Comparison of ENCODE assay signal across 1 cellular context in genomic region chr13:75963318-75963717, GRCh38.
TF ChIP-seq lines count a peak whose summit lies in the region.

No MANE protein-coding gene starts in this region.

TF ChIP-seq in K562, 482 proteins besides CTCF, POLR2A, EP300 and RAD21 (continued from another document and continues in another):
- TF ChIP-seq, protein P1, sequence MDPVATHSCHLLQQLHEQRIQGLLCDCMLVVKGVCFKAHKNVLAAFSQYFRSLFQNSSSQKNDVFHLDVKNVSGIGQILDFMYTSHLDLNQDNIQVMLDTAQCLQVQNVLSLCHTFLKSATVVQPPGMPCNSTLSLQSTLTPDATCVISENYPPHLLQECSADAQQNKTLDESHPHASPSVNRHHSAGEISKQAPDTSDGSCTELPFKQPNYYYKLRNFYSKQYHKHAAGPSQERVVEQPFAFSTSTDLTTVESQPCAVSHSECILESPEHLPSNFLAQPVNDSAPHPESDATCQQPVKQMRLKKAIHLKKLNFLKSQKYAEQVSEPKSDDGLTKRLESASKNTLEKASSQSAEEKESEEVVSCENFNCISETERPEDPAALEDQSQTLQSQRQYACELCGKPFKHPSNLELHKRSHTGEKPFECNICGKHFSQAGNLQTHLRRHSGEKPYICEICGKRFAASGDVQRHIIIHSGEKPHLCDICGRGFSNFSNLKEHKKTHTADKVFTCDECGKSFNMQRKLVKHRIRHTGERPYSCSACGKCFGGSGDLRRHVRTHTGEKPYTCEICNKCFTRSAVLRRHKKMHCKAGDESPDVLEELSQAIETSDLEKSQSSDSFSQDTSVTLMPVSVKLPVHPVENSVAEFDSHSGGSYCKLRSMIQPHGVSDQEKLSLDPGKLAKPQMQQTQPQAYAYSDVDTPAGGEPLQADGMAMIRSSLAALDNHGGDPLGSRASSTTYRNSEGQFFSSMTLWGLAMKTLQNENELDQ (CRISPR knock-in tag; IDR thresholded peaks at IDR 0.05; ENCODE audit: borderline replicate concordance) = no peak
- TF ChIP-seq, protein P2, sequence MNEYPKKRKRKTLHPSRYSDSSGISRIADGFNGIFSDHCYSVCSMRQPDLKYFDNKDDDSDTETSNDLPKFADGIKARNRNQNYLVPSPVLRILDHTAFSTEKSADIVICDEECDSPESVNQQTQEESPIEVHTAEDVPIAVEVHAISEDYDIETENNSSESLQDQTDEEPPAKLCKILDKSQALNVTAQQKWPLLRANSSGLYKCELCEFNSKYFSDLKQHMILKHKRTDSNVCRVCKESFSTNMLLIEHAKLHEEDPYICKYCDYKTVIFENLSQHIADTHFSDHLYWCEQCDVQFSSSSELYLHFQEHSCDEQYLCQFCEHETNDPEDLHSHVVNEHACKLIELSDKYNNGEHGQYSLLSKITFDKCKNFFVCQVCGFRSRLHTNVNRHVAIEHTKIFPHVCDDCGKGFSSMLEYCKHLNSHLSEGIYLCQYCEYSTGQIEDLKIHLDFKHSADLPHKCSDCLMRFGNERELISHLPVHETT (CRISPR knock-in tag; conservative IDR thresholded peaks at IDR 0.05 in 1 of 2, IDR thresholded peaks at IDR 0.05 in 1 of 2) = no peak
- TF ChIP-seq ZNF282 (CRISPR knock-in tag; IDR thresholded peaks at IDR 0.05) = no peak
- TF ChIP-seq PURB (CRISPR knock-in tag; IDR thresholded peaks at IDR 0.05; ENCODE audit: low read depth) = no peak
- no peak for TF ChIP-seq HLTF (IDR thresholded peaks at IDR 0.05)
- peak; percentile 79 for TF ChIP-seq CEBPB (tag; IDR thresholded peaks at IDR 0.05)
- TF ChIP-seq, protein P3, sequence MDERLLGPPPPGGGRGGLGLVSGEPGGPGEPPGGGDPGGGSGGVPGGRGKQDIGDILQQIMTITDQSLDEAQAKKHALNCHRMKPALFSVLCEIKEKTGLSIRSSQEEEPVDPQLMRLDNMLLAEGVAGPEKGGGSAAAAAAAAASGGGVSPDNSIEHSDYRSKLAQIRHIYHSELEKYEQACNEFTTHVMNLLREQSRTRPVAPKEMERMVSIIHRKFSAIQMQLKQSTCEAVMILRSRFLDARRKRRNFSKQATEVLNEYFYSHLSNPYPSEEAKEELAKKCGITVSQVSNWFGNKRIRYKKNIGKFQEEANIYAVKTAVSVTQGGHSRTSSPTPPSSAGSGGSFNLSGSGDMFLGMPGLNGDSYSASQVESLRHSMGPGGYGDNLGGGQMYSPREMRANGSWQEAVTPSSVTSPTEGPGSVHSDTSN (CRISPR knock-in tag; IDR thresholded peaks at IDR 0.05; ENCODE audit: low read depth) = no peak
- TF ChIP-seq, protein P3 (tag; conservative IDR thresholded peaks at IDR 0.05; ENCODE audit: low read depth) = peak; percentile 83
- TF ChIP-seq, protein P4, sequence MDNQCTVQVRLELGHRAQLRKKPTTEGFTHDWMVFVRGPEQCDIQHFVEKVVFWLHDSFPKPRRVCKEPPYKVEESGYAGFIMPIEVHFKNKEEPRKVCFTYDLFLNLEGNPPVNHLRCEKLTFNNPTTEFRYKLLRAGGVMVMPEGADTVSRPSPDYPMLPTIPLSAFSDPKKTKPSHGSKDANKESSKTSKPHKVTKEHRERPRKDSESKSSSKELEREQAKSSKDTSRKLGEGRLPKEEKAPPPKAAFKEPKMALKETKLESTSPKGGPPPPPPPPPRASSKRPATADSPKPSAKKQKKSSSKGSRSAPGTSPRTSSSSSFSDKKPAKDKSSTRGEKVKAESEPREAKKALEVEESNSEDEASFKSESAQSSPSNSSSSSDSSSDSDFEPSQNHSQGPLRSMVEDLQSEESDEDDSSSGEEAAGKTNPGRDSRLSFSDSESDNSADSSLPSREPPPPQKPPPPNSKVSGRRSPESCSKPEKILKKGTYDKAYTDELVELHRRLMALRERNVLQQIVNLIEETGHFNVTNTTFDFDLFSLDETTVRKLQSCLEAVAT (IDR thresholded peaks at IDR 0.05) = no peak
- TF ChIP-seq SMAD3 (CRISPR knock-in tag; conservative IDR thresholded peaks at IDR 0.05) = no peak
- no peak for TF ChIP-seq SNRNP70 (optimal IDR thresholded peaks at IDR 0.05; ENCODE audit: low read depth, low read length)
- no peak for TF ChIP-seq ZNF79 (CRISPR knock-in tag; IDR thresholded peaks at IDR 0.05; ENCODE audit: low read depth)
- no peak for TF ChIP-seq BDP1 (IDR thresholded peaks at IDR 0.05; ENCODE audit: insufficient read depth, insufficient read length)
- TF ChIP-seq, protein P5, sequence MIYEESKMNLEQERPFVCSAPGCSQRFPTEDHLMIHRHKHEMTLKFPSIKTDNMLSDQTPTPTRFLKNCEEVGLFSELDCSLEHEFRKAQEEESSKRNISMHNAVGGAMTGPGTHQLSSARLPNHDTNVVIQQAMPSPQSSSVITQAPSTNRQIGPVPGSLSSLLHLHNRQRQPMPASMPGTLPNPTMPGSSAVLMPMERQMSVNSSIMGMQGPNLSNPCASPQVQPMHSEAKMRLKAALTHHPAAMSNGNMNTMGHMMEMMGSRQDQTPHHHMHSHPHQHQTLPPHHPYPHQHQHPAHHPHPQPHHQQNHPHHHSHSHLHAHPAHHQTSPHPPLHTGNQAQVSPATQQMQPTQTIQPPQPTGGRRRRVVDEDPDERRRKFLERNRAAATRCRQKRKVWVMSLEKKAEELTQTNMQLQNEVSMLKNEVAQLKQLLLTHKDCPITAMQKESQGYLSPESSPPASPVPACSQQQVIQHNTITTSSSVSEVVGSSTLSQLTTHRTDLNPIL (CRISPR knock-in tag; IDR thresholded peaks at IDR 0.05) = no peak
- TF ChIP-seq TCF7L2 (IDR thresholded peaks at IDR 0.05; ENCODE audit: low read depth, low read length) = peak; percentile 66; the same call in 1 of the 2 replicates
- TF ChIP-seq GTF2A2 (tag; IDR thresholded peaks at IDR 0.05) = no peak
- TF ChIP-seq BRF1 (IDR thresholded peaks at IDR 0.05; ENCODE audit: borderline replicate concordance, extremely low read depth, insufficient read length) = no peak
- TF ChIP-seq, protein P6, sequence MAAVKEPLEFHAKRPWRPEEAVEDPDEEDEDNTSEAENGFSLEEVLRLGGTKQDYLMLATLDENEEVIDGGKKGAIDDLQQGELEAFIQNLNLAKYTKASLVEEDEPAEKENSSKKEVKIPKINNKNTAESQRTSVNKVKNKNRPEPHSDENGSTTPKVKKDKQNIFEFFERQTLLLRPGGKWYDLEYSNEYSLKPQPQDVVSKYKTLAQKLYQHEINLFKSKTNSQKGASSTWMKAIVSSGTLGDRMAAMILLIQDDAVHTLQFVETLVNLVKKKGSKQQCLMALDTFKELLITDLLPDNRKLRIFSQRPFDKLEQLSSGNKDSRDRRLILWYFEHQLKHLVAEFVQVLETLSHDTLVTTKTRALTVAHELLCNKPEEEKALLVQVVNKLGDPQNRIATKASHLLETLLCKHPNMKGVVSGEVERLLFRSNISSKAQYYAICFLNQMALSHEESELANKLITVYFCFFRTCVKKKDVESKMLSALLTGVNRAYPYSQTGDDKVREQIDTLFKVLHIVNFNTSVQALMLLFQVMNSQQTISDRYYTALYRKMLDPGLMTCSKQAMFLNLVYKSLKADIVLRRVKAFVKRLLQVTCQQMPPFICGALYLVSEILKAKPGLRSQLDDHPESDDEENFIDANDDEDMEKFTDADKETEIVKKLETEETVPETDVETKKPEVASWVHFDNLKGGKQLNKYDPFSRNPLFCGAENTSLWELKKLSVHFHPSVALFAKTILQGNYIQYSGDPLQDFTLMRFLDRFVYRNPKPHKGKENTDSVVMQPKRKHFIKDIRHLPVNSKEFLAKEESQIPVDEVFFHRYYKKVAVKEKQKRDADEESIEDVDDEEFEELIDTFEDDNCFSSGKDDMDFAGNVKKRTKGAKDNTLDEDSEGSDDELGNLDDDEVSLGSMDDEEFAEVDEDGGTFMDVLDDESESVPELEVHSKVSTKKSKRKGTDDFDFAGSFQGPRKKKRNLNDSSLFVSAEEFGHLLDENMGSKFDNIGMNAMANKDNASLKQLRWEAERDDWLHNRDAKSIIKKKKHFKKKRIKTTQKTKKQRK (IDR thresholded peaks at IDR 0.05; ENCODE audit: borderline replicate concordance, low read depth, low read length) = no peak
- no peak for TF ChIP-seq SRSF7 (optimal IDR thresholded peaks at IDR 0.05; ENCODE audit: low read depth, low read length)
- no peak for TF ChIP-seq ZNF717 (CRISPR knock-in tag; IDR thresholded peaks at IDR 0.05)
- TF ChIP-seq, protein P7, sequence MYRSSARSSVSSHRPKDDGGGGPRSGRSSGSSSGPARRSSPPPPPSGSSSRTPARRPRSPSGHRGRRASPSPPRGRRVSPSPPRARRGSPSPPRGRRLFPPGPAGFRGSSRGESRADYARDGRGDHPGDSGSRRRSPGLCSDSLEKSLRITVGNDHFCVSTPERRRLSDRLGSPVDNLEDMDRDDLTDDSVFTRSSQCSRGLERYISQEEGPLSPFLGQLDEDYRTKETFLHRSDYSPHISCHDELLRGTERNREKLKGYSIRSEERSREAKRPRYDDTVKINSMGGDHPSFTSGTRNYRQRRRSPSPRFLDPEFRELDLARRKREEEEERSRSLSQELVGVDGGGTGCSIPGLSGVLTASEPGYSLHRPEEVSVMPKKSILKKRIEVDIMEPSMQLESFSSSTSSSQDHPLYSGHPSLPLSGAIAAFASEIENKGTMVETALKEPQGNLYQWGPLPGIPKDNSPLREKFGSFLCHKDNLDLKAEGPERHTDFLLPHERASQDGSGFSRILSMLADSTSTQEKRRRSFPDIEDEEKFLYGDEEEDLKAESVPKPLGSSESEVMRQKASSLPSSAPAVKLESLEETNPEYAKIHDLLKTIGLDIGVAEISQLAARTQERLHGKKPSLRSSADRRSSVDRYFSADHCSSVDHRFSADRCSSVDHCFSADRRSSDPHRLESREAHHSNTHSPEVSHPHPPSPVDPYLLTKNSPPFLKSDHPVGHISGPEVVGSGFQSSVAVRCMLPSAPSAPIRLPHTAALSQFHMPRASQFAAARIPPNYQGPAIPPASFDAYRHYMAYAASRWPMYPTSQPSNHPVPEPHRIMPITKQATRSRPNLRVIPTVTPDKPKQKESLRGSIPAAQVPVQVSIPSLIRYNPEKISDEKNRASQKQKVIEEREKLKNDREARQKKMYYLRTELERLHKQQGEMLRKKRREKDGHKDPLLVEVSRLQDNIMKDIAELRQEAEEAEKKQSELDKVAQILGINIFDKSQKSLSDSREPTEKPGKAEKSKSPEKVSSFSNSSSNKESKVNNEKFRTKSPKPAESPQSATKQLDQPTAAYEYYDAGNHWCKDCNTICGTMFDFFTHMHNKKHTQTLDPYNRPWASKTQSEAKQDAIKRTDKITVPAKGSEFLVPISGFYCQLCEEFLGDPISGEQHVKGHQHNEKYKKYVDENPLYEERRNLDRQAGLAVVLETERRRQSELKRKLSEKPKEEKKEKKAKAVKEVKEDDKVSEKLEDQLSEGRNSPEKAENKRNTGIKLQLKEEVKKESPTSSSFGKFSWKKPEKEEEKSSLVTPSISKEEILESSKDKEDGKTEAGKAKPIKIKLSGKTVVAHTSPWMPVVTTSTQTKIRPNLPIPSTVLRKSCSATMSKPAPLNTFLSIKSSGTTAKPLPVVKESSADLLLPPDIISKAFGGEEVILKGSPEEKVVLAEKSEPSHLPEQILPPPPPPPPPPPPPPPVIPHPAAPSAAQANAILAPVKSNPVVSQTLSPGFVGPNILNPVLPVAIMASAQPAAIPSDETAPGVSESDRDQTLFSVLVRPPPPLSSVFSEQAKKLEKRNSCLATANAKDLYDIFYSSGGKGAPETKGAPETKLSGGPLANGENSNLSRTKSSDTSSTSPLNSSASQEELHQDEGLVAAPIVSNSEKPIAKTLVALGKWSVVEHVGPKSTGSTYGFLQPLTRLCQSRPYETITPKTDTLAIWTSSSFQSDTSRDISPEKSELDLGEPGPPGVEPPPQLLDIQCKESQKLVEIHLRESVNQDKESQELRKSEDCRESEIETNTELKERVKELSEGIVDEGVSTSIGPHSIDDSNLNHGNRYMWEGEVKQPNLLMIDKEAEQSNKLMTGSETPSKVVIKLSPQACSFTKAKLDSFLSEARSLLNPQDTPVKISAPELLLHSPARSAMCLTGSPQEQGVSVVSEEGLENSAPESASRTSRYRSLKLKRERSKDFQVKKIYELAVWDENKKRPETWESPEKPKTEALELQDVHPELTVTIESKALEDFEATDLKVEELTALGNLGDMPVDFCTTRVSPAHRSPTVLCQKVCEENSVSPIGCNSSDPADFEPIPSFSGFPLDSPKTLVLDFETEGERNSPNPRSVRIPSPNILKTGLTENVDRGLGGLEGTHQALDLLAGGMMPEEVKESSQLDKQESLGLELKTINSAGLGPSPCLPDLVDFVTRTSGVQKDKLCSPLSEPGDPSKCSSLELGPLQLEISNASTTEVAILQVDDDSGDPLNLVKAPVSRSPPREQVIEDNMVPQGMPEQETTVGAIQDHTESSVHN (IDR thresholded peaks at IDR 0.05; ENCODE audit: borderline replicate concordance in 1 of 2, low read depth in 1 of 2) = no peak
- TF ChIP-seq ETS2 (tag; IDR thresholded peaks at IDR 0.05; ENCODE audit: borderline replicate concordance, poor library complexity, severe bottlenecking) = no peak
- TF ChIP-seq HDAC2 (IDR thresholded peaks at IDR 0.05) = no peak
- no peak for TF ChIP-seq SREBF1 (IDR thresholded peaks at IDR 0.05; ENCODE audit: borderline replicate concordance, low read depth, low read length)
- peak in 1 of 2 experiments; percentile 39; a peak in 1 of 4 replicates for TF ChIP-seq KDM1A (IDR thresholded peaks at IDR 0.05)
- no peak for TF ChIP-seq RFX1 (IDR thresholded peaks at IDR 0.05)
- TF ChIP-seq SNIP1 (IDR thresholded peaks at IDR 0.05; ENCODE audit: low read depth) = no peak
- TF ChIP-seq MEIS2 (IDR thresholded peaks at IDR 0.05; ENCODE audit: partially characterized antibody) = peak; percentile 84
- TF ChIP-seq, protein P8, sequence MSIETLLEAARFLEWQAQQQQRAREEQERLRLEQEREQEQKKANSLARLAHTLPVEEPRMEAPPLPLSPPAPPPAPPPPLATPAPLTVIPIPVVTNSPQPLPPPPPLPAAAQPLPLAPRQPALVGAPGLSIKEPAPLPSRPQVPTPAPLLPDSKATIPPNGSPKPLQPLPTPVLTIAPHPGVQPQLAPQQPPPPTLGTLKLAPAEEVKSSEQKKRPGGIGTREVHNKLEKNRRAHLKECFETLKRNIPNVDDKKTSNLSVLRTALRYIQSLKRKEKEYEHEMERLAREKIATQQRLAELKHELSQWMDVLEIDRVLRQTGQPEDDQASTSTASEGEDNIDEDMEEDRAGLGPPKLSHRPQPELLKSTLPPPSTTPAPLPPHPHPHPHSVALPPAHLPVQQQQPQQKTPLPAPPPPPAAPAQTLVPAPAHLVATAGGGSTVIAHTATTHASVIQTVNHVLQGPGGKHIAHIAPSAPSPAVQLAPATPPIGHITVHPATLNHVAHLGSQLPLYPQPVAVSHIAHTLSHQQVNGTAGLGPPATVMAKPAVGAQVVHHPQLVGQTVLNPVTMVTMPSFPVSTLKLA (conservative IDR thresholded peaks at IDR 0.05) = no peak
- TF ChIP-seq SOX6 (IDR thresholded peaks at IDR 0.05) = peak; percentile 83
- TF ChIP-seq MAFK (IDR thresholded peaks at IDR 0.05; ENCODE audit: low read length) = peak; percentile 77
- peak; percentile 20 to 50; a peak in 1 of 4 replicates for TF ChIP-seq FOXK2 (conservative IDR thresholded peaks at IDR 0.05 in 1 of 2, IDR thresholded peaks at IDR 0.05 in 1 of 2; ENCODE audit: low read depth in 2 of 2)
